Comparison of ENCODE assay signal across 10 cellular contexts in the genomic region with DNA sequence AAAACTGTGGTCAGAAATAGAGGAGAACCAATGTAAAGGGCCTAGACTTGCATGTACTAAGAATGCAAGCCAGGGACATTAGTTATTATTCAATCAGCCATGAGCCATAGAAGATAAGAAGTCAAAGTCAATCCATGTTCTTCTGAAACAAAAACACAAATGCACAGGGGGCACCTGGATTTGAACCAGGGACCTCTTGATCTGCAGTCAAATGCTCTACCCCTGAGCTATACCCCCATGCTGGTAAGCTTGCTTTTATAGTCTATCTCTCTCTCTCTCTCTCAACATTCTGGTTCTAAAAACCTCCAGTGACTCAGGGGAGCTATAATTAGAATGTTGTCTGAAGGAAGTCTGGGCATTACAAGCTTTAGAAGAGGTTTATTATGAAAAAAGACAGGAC.
DNase-seq lines count a peak whose midpoint lies in the region; ATAC-seq and TF ChIP-seq lines count a peak whose summit lies in the region.
"Had no signal": no experiment of that assay in that cellular context is flagged by ENCODE, and none has a peak within 500 bp of the region (broad histone marks: within the 10 kb centered on the region; RNA-seq: fewer than 3 reads in every experiment).

No MANE protein-coding gene starts in this region.

- H3K9me2 ChIP-seq in HCT116 (ENCODE audit: insufficient read depth): no peaks in the 10 kb centered on the region

- H3K4me1 ChIP-seq in HCT116 (ENCODE audit: control insufficient read depth in 1 of 2, insufficient read depth in 2 of 2, low read length in 2 of 2): no peaks in the 10 kb centered on the region

- no peaks in the 10 kb centered on the region for H3K36me3 ChIP-seq in HCT116 (ENCODE audit: control insufficient read depth in 1 of 2, insufficient read depth in 2 of 2, low read length in 2 of 2)

- no peak for TF ChIP-seq CTCF in HCT116 (IDR thresholded peaks at IDR 0.05 in 2 of 3, conservative IDR thresholded peaks at IDR 0.05 in 1 of 3; ENCODE audit: borderline replicate concordance in 1 of 3, insufficient read depth in 1 of 3, low read depth in 2 of 3, low read length in 2 of 3)
- TF ChIP-seq CTCF in GM13977 (IDR thresholded peaks at IDR 0.05; ENCODE audit: extremely low read depth, insufficient read depth, missing control alignments): no peak

- intact Hi-C loops in HCT116 (cut with micrococcal nuclease) (loop anchor here (10.0 kb wide), 1 partner anchor 57 kb away; no protein-coding TSS in a partner anchor), left ventricle myocardium superior (cut with micrococcal nuclease) (no loop called here)

- DNase-seq in ACHN (peak; percentile 14), HCT116 (ENCODE audit: low read depth, low spot score) (peak; percentile 22), T1000 (lab: John Stamatoyannopoulos, UW) (peak; percentile 15), left ventricle myocardium superior (no peak), NCI-H1436 (lab: John Stamatoyannopoulos, UW) (no peak), GM13977 (ENCODE audit: low spot score) (no peak)
- DNase-seq in activated CD4-positive, CD25-positive, alpha-beta regulatory T cell treated with anti-CD3 and anti-CD28 coated beads, Interleukin-2, amount 50 U/mL, for 72 hours: no peak
- DNase-seq: naive thymus-derived CD8-positive, alpha-beta T cell; NCI-H1694 had no signal

- no TSS peak for BruUV-seq in HCT116 (replicated peaks; lab: Mats Ljungman, UMichigan)

- RAD21 ChIA-PET in HCT116 (lab: Charles Lee; ENCODE audit: low non-redundant PET in 1 of 2, low total read pairs in 2 of 2, uncharacterized antibody in 2 of 2, unreplicated experiment in 2 of 2): no interaction called here

- in situ Hi-C loops in ACHN (cut with HindIII; ENCODE audit: low pct_ligation_motif_present, low pct_unique_long_range_greater_than_20kb, low sequenced_read_pairs) (no loop called here), GM13977 (cut with MboI; ENCODE audit: low pct_unique_long_range_greater_than_20kb, low sequenced_read_pairs, unreplicated experiment) (no loop called here)

- no peak overlapping the region for H3K27ac ChIP-seq in HCT116 (ENCODE audit: low read depth, low read length)

- H3K27me3 ChIP-seq in HCT116 (ENCODE audit: insufficient read depth, low read length): no peaks in the 10 kb centered on the region

- H3K4me3 ChIP-seq in HCT116 (replicated peaks in 1 of 2; ENCODE audit: low read depth in 1 of 2, low read length in 2 of 2): no peak overlapping the region

- no peaks in the 10 kb centered on the region for H3K9me3 ChIP-seq in HCT116 (ENCODE audit: control insufficient read depth in 1 of 2, insufficient read depth in 1 of 2, low read depth in 1 of 2, low read length in 2 of 2)

- H3K4me2 ChIP-seq in HCT116 (ENCODE audit: low read length): peak overlapping the region; percentile 17; the same call in 1 of the 2 replicates

- peak; percentile 42; the same call in 1 of the 2 replicates for ATAC-seq in HCT116
- peak; percentile 92 for ATAC-seq in left ventricle myocardium superior
- no peak for ATAC-seq in GM21528 (IDR thresholded peaks at IDR 0.05; ENCODE audit: low FRiP score, unreplicated experiment)
- ATAC-seq: naive thymus-derived CD8-positive, alpha-beta T cell had no signal

- H3K79me2 ChIP-seq in HCT116 (ENCODE audit: insufficient read depth, low read length): no peaks in the 10 kb centered on the region

- TF ChIP-seq RAD21 in HCT116 (IDR thresholded peaks at IDR 0.05; ENCODE audit: low read depth): no peak

- no peak overlapping the region for H2AFZ ChIP-seq in HCT116 (ENCODE audit: low read depth, low read length, poor library complexity, severe bottlenecking)

- H3K9ac ChIP-seq in HCT116 (ENCODE audit: low read length): no peak overlapping the region

- POLR2A ChIA-PET in HCT116 (lab: Charles Lee): no interaction called here

- no peaks in the 10 kb centered on the region for H4K20me1 ChIP-seq in HCT116 (ENCODE audit: insufficient read depth)

- CTCF ChIA-PET in HCT116 (lab: Charles Lee): interaction anchor here (1.6 kb wide), 2 partner anchors 21 to 37 kb away, joined by 3 to 4 read pairs; no protein-coding TSS in a partner anchor

- TF ChIP-seq POLR2A in HCT116 (IDR thresholded peaks at IDR 0.05; ENCODE audit: borderline replicate concordance, extremely low read depth, insufficient read depth, insufficient read length): no peak

TF ChIP-seq in HCT116, 20 proteins besides CTCF, POLR2A, EP300 and RAD21:
- TF ChIP-seq EZH2 (IDR thresholded peaks at IDR 0.05): no peak
- no peak for TF ChIP-seq EZH2phosphoT487 (IDR thresholded peaks at IDR 0.05; ENCODE audit: borderline replicate concordance)
- no peak for TF ChIP-seq JUND (IDR thresholded peaks at IDR 0.05)
- TF ChIP-seq, protein P1, sequence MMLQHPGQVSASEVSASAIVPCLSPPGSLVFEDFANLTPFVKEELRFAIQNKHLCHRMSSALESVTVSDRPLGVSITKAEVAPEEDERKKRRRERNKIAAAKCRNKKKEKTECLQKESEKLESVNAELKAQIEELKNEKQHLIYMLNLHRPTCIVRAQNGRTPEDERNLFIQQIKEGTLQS (IDR thresholded peaks at IDR 0.05): peak; percentile 92

Comparison
In these comparisons a context has a peak if more than half of its experiments do, and no peak if none do; other contexts are left out.
1. DNase-seq: peak in ACHN (single experiment), HCT116 (single experiment) and T1000 (single experiment); none in left ventricle myocardium superior (single experiment), activated CD4-positive, CD25-positive, alpha-beta regulatory T cell treated with anti-CD3 and anti-CD28 coated beads, Interleukin-2, amount 50 U/mL, for 72 hours (single experiment), NCI-H1436 (single experiment) and GM13977 (single experiment).